In the genomic region with DNA sequence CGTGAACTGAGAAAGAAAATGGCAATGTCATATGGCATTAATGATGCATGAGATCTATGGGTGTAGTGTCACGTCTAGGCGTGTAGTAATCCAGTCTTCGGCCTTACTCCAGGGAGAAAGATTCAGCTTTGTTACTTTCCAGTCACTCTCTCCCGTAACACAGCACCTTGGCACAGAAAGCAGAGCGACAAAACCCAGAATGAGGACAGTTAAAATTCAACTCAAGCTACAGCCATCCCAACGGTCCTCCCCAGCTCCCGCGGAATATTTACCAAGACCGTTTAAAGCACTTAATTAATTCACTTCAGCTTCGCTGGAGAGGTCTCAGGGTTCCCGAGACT, we compare ENCODE assay signal across 8 cellular contexts. TPM values are rescaled to one million over a fixed set of nuclear protein-coding genes. Genes with fewer than 3 reads are reported as not detected.
DNase-seq lines count a peak whose midpoint lies in the region; ATAC-seq and TF ChIP-seq lines count a peak whose summit lies in the region.

No MANE protein-coding gene starts in this region.

- peak overlapping the region; percentile 51 for H3K4me3 Mint-ChIP-seq in activated CD4-positive, alpha-beta T cell treated with anti-CD3 and anti-CD28 coated beads for 36 hours
- H3K4me3 Mint-ChIP-seq in MCF 10A (ENCODE audit: unreplicated experiment), result peak overlapping the region; percentile 95

- no peak for TF ChIP-seq POLR2A in right lobe of liver (IDR thresholded peaks at IDR 0.05)

- H3K4me3 ChIP-seq in right lobe of liver (peak overlapping the region; percentile 54 to 63 (median 57)), thoracic aorta (peak overlapping the region; percentile 93)

- H3K27ac ChIP-seq in right lobe of liver (peak overlapping the region; percentile 51 to 54 (median 53)), thoracic aorta (peak overlapping the region; percentile 83 to 88)

- TF ChIP-seq CTCF in MCF 10A (IDR thresholded peaks at IDR 0.05; ENCODE audit: unreplicated experiment), result no peak
- no peak for TF ChIP-seq CTCF in right lobe of liver (IDR thresholded peaks at IDR 0.05)
- no peak for TF ChIP-seq CTCF in thoracic aorta (IDR thresholded peaks at IDR 0.05)

- no peak overlapping the region for H3K27ac Mint-ChIP-seq in activated CD4-positive, alpha-beta T cell treated with anti-CD3 and anti-CD28 coated beads for 36 hours
- no peak overlapping the region for H3K27ac Mint-ChIP-seq in MCF 10A (ENCODE audit: low read depth, unreplicated experiment)

- peaks cover 37% of the 10 kb centered on the region for H3K27me3 Mint-ChIP-seq in activated CD4-positive, alpha-beta T cell treated with anti-CD3 and anti-CD28 coated beads for 36 hours
- no peaks in the 10 kb centered on the region for H3K27me3 Mint-ChIP-seq in MCF 10A (ENCODE audit: insufficient read depth, unreplicated experiment)

- CTCF ChIA-PET in activated CD4-positive, alpha-beta T cell treated with anti-CD3 and anti-CD28 coated beads for 36 hours (lab: Charles Lee), result interaction anchor here (0.5 to 1.5 kb wide), 3 partner anchors 17 to 69 kb away, joined by 3 to 5 read pairs (median 3); no protein-coding TSS in a partner anchor
- CTCF ChIA-PET in MCF 10A (lab: Yijun Ruan, JAX), result interaction anchor here (0.5 to 11.0 kb wide), 13 partner anchors 10 to 311 kb away, joined by 3 to 146 read pairs (median 3); no protein-coding TSS in a partner anchor

- 21% methylated on average over 12 of the region's 12 CpGs for WGBS in right lobe of liver (ENCODE audit: insufficient coverage, low coverage, low lambda C conversion rate, missing lambda C conversion rate)

- H3K4me1 Mint-ChIP-seq in activated CD4-positive, alpha-beta T cell treated with anti-CD3 and anti-CD28 coated beads for 36 hours, result peaks cover 24% of the 10 kb centered on the region
- peaks cover 23% of the 10 kb centered on the region for H3K4me1 Mint-ChIP-seq in MCF 10A (ENCODE audit: insufficient read depth, unreplicated experiment)

- H3K9me3 ChIP-seq in right lobe of liver, result no peaks in the 10 kb centered on the region
- H3K9me3 ChIP-seq in thoracic aorta, result no peaks in the 10 kb centered on the region

- no peaks in the 10 kb centered on the region for H3K9me3 Mint-ChIP-seq in activated CD4-positive, alpha-beta T cell treated with anti-CD3 and anti-CD28 coated beads for 36 hours (ENCODE audit: low read depth)
- no peaks in the 10 kb centered on the region for H3K9me3 Mint-ChIP-seq in MCF 10A (ENCODE audit: unreplicated experiment)

- no peak for DNase-seq in activated CD4-positive, alpha-beta T cell treated with anti-CD3 and anti-CD28 coated beads for 36 hours
- no peak for DNase-seq in activated CD4-positive, alpha-beta T cell treated with anti-CD3 and anti-CD28 coated beads for 4 hours
- DNase-seq in MCF 10A (ENCODE audit: unreplicated experiment) (no peak), right lobe of liver (no peak), thoracic aorta (ENCODE audit: low spot score) (no peak), middle frontal gyrus (ENCODE audit: extremely low spot score, low spot score) (no peak), SKM-1 (lab: John Stamatoyannopoulos, UW; ENCODE audit: unreplicated experiment) (no peak)

- BruUV-seq in MCF 10A (replicated peaks; lab: Mats Ljungman, UMichigan), result no TSS peak

- no peak for ATAC-seq in activated CD4-positive, alpha-beta T cell treated with anti-CD3 and anti-CD28 coated beads for 36 hours
- ATAC-seq in right lobe of liver (no peak), thoracic aorta (ENCODE audit: insufficient number of reproducible peaks, low FRiP score, low read depth) (no peak), HG03439 (IDR thresholded peaks at IDR 0.05; ENCODE audit: unreplicated experiment) (no peak)

- H3K27me3 ChIP-seq in right lobe of liver, result peaks cover 0 to 7% of the 10 kb centered on the region in 2 donors
- H3K27me3 ChIP-seq in thoracic aorta (replicated peaks; ENCODE audit: insufficient read depth), result no peaks in the 10 kb centered on the region

- H3K4me1 ChIP-seq in right lobe of liver, result peaks cover 0 to 16% (median 4%) of the 10 kb centered on the region in 4 donors
- peaks cover 12 to 39% of the 10 kb centered on the region in 2 donors for H3K4me1 ChIP-seq in thoracic aorta (ENCODE audit: control insufficient read depth in 1 of 2, low read depth in 2 of 2)

- H3K36me3 Mint-ChIP-seq in activated CD4-positive, alpha-beta T cell treated with anti-CD3 and anti-CD28 coated beads for 36 hours (ENCODE audit: low read depth), result no peaks in the 10 kb centered on the region
- H3K36me3 Mint-ChIP-seq in MCF 10A (ENCODE audit: insufficient read depth, unreplicated experiment), result peaks cover 19% of the 10 kb centered on the region

- POLR2A ChIA-PET in activated CD4-positive, alpha-beta T cell treated with anti-CD3 and anti-CD28 coated beads for 36 hours (lab: Charles Lee), result no interaction called here
- POLR2A ChIA-PET in MCF 10A (lab: Yijun Ruan, JAX), result interaction anchor here (0.6 to 12.2 kb wide), 17 partner anchors 10 to 430 kb away, joined by 3 to 742 read pairs (median 8); no protein-coding TSS in a partner anchor

- H3K36me3 ChIP-seq in right lobe of liver (no peaks in the 10 kb centered on the region), thoracic aorta (no peaks in the 10 kb centered on the region)

- intact Hi-C loops in activated CD4-positive, alpha-beta T cell treated with anti-CD3 and anti-CD28 coated beads for 36 hours (cut with DNase I, micrococcal nuclease), result loop anchor here (1.0 to 10.0 kb wide), 7 partner anchors 110 to 612 kb away; a partner anchor contains a TSS
- intact Hi-C loops in MCF 10A (cut with micrococcal nuclease), result loop anchor here (5.0 to 10.0 kb wide), 3 partner anchors 83 to 430 kb away; no protein-coding TSS in a partner anchor
- intact Hi-C loops in right lobe of liver (cut with DNase I), result loop anchor here in 1 of 2 donors (10.0 kb wide), 1 partner anchor 300 kb away; no protein-coding TSS in a partner anchor

RNA-seq across cellular contexts. Expression of a gene that starts 0.8 kb away (rescaled TPM):
- total RNA-seq in activated CD4-positive, alpha-beta T cell treated with anti-CD3 and anti-CD28 coated beads for 36 hours, result 1 to 10 TPM; 3.9 to 5.2 TPM
- total RNA-seq in MCF 10A (2022), result 119 and 185 TPM in 2 replicates
- total RNA-seq in right lobe of liver, result 10 to 100 TPM in 4 of 6 experiments, 1 to 10 TPM in 2; 4.2 to 30.5 (median 16.7) TPM
- total RNA-seq in thoracic aorta, result 100 to 1,000 TPM; 217 to 465 TPM
